In the genomic region with DNA sequence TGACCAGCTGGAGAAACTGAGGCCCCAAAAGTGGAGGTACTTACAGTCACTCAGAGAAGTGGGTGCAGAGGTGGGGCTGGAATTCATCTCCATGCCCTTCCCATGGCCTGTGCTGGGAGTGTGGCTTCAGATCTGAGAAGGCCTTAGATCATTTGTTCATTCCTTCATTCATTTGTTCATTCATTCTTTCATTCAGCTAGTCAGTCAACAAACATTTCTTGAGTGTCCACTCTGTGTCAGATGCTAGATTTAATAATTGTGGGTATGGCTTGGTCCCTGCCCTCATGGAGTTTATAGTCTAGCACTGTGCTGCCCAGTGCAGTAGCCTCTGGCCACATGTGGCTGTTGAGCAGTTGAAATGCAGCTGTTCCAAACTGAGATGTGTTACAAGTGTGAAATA, we compare ENCODE assay signal across 28 cellular contexts. TPM values are rescaled to one million over a fixed set of nuclear protein-coding genes. Genes with fewer than 3 reads are reported as not detected.
"Had no signal": no experiment of that assay in that cellular context is flagged by ENCODE, and none has a peak within 500 bp of the region (broad histone marks: within the 10 kb centered on the region; RNA-seq: fewer than 3 reads in every experiment).

No MANE protein-coding gene starts in this region.

- H3K27ac Mint-ChIP-seq: activated CD4-positive, alpha-beta T cell treated with anti-CD3 and anti-CD28 coated beads, Interleukin-2, amount 10 ng/mL, durations not matched to agents 7 days and 5 days; activated CD8-positive, alpha-beta memory T cell treated with anti-CD3 and anti-CD28 coated beads, Interleukin-2, amount 10 ng/mL, durations not matched to agents 7 days and 5 days; activated CD8-positive, alpha-beta T cell treated with anti-CD3 and anti-CD28 coated beads for 36 hours; neural progenitor cell; progenitor cell of endocrine pancreas had no signal

- H3K27me3 Mint-ChIP-seq: activated CD4-positive, alpha-beta T cell treated with anti-CD3 and anti-CD28 coated beads, Interleukin-2, amount 10 ng/mL, durations not matched to agents 7 days and 5 days; activated CD8-positive, alpha-beta memory T cell treated with anti-CD3 and anti-CD28 coated beads, Interleukin-2, amount 10 ng/mL, durations not matched to agents 7 days and 5 days; activated CD8-positive, alpha-beta T cell treated with anti-CD3 and anti-CD28 coated beads for 36 hours; activated naive CD8-positive, alpha-beta T cell treated with anti-CD3 and anti-CD28 coated beads, Interleukin-2, amount 50 U/mL, for 24 hours had no signal

- H3K9me3 ChIP-seq: heart right ventricle, sigmoid colon, thoracic aorta, upper lobe of right lung had no signal

- ATAC-seq: activated CD8-positive, alpha-beta memory T cell treated with anti-CD3 and anti-CD28 coated beads, Interleukin-2, amount 10 ng/mL, durations not matched to agents 7 days and 5 days; activated CD8-positive, alpha-beta T cell treated with anti-CD3 and anti-CD28 coated beads for 36 hours; activated naive CD8-positive, alpha-beta T cell treated with anti-CD3 and anti-CD28 coated beads, Interleukin-2, amount 50 U/mL, for 24 hours; heart right ventricle; left cardiac atrium had no signal

- H2AFZ ChIP-seq: neural progenitor cell had no signal

- H3K4me3 Mint-ChIP-seq: activated CD4-positive, alpha-beta T cell treated with anti-CD3 and anti-CD28 coated beads, Interleukin-2, amount 10 ng/mL, durations not matched to agents 7 days and 5 days; activated CD8-positive, alpha-beta memory T cell treated with anti-CD3 and anti-CD28 coated beads, Interleukin-2, amount 10 ng/mL, durations not matched to agents 7 days and 5 days; activated CD8-positive, alpha-beta T cell treated with anti-CD3 and anti-CD28 coated beads for 36 hours; activated naive CD8-positive, alpha-beta T cell treated with anti-CD3 and anti-CD28 coated beads, Interleukin-2, amount 50 U/mL, for 24 hours; neural progenitor cell had no signal

- H3K36me3 ChIP-seq: heart right ventricle, neural progenitor cell, sigmoid colon, thoracic aorta, upper lobe of right lung had no signal

- H3K9ac ChIP-seq: neural progenitor cell had no signal

- H3K9me3 Mint-ChIP-seq: activated CD4-positive, alpha-beta T cell treated with anti-CD3 and anti-CD28 coated beads, Interleukin-2, amount 10 ng/mL, durations not matched to agents 7 days and 5 days; activated CD8-positive, alpha-beta T cell treated with anti-CD3 and anti-CD28 coated beads for 36 hours; neural progenitor cell had no signal

- H3K36me3 Mint-ChIP-seq: activated CD8-positive, alpha-beta memory T cell treated with anti-CD3 and anti-CD28 coated beads, Interleukin-2, amount 10 ng/mL, durations not matched to agents 7 days and 5 days; neural progenitor cell had no signal

- DNase-seq: activated CD4-positive, alpha-beta T cell treated with anti-CD3 and anti-CD28 coated beads, Interleukin-2, amount 10 ng/mL, durations not matched to agents 7 days and 5 days; activated CD4-positive, CD25-positive, alpha-beta regulatory T cell treated with anti-CD3 and anti-CD28 coated beads, Interleukin-2, amount 50 U/mL, for 72 hours; activated CD8-positive, alpha-beta memory T cell treated with anti-CD3 and anti-CD28 coated beads, Interleukin-2, amount 10 ng/mL, durations not matched to agents 7 days and 5 days; activated CD8-positive, alpha-beta T cell treated with anti-CD3 and anti-CD28 coated beads for 36 hours; activated gamma-delta T cell; activated naive CD4-positive, alpha-beta T cell treated with anti-CD3 and anti-CD28 coated beads, Interleukin-2, amount 50 U/mL, for 16 hours; activated naive CD8-positive, alpha-beta T cell treated with anti-CD3 and anti-CD28 coated beads, Interleukin-2, amount 50 U/mL, for 24 hours; activated T-cell treated with anti-CD3 and anti-CD28 coated beads for 4 hours; cerebellar nuclear complex; cortex of kidney; foreskin fibroblast; heart right ventricle; islet precursor cell; left cardiac atrium; retina; sigmoid colon; stimulated activated CD4-positive, alpha-beta T cell treated with anti-CD3 and anti-CD28 coated beads, Interleukin-15, amount 100 ng/mL, for 24 hours; stimulated activated naive CD4-positive, alpha-beta T cell; upper lobe of right lung had no signal

- H3K27ac ChIP-seq: epithelial cell of prostate, heart right ventricle, neural progenitor cell, thoracic aorta, upper lobe of right lung had no signal

- H3K4me3 ChIP-seq: heart right ventricle, neural progenitor cell, sigmoid colon, smooth muscle cell, thoracic aorta, upper lobe of right lung had no signal

- H3K4me2 ChIP-seq: neural progenitor cell, smooth muscle cell had no signal

- H3K27me3 ChIP-seq: heart right ventricle, neural progenitor cell, sigmoid colon, upper lobe of right lung had no signal

RNA-seq across cellular contexts. Expression of gene CRB2, which starts 19.0 kb away (rescaled TPM):
- total RNA-seq: activated CD4-positive, alpha-beta T cell treated with anti-CD3 and anti-CD28 coated beads, Interleukin-2, amount 10 ng/mL, durations not matched to agents 7 days and 5 days; activated CD8-positive, alpha-beta memory T cell treated with anti-CD3 and anti-CD28 coated beads, Interleukin-2, amount 10 ng/mL, durations not matched to agents 7 days and 5 days; fibroblast of lung; mononuclear cell; T-helper 2 cell treated with Interferon-gamma antibody and Interleukin-4, amounts not matched to agents 100 ng/mL and 5 ng/mL, for 36 hours; thoracic aorta had no signal
- polyA plus RNA-seq: fibroblast of lung, liver had no signal
